Comparison of ENCODE assay signal across 8 cellular contexts in the genomic region with DNA sequence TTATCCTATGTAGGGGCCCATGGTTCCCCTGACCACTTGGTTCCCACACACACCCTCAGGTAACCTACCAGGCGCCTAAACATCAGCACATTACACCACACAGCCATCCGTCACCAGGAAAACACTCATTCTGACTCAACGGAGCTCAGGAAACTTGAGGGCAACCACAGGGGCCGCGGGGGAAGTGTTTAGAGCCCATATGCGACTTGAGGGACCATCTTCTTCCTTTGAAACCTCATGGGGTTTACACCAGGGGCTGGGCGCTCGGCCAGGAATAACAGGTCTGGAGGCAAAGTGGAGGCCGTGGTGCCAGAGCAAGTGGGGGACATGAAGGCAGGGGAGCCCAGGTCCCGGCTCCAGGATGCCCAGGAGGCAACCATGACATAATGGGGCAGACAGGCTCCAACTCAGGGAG. TPM values are rescaled to one million over a fixed set of nuclear protein-coding genes. Genes with fewer than 3 reads are reported as not detected.
A peak's percentile ranks its signal among the peaks of the same experiment; 100 is the strongest.
DNase-seq lines count a peak whose midpoint lies in the region; ATAC-seq and TF ChIP-seq lines count a peak whose summit lies in the region.

No MANE protein-coding gene starts in this region.

- H2AFZ ChIP-seq in ACC112 (ENCODE audit: low read length, unreplicated experiment): no peak overlapping the region

- H3K9me3 ChIP-seq in psoas muscle: no peaks in the 10 kb centered on the region
- no peaks in the 10 kb centered on the region for H3K9me3 ChIP-seq in colonic mucosa

- TF ChIP-seq CTCF in psoas muscle (IDR thresholded peaks at IDR 0.05) (no peak), colonic mucosa (IDR thresholded peaks at IDR 0.05) (no peak), GM13977 (IDR thresholded peaks at IDR 0.05; ENCODE audit: extremely low read depth, insufficient read depth, missing control alignments) (no peak)

- H3K4me3 ChIP-seq in ACC112 (ENCODE audit: low read depth, low read length) (peak overlapping the region; percentile 97), psoas muscle (peak overlapping the region; percentile 94), colonic mucosa (no peak overlapping the region)

- no peaks in the 10 kb centered on the region for H3K9me3 Mint-ChIP-seq in central memory CD8-positive, alpha-beta T cell

- peak; percentile 81 for ATAC-seq in central memory CD8-positive, alpha-beta T cell (replicated peaks; ENCODE audit: extremely low read depth, poor library complexity, severe bottlenecking)
- ATAC-seq in psoas muscle: no peak
- no peak for ATAC-seq in GM18517 (IDR thresholded peaks at IDR 0.05; ENCODE audit: unreplicated experiment)

- H3K4me3 Mint-ChIP-seq in central memory CD8-positive, alpha-beta T cell: peak overlapping the region; percentile 81

- H3K9ac ChIP-seq in colonic mucosa (ENCODE audit: low read depth in 2 of 2, low read length in 2 of 2): no peak overlapping the region

- DNase-seq in HS-27A (ENCODE audit: low read depth) (peak; percentile 83), psoas muscle (no peak), colonic mucosa (no peak), GM13977 (ENCODE audit: low spot score) (no peak)
- DNase-seq in activated CD4-positive, CD25-positive, alpha-beta regulatory T cell (lab: John Stamatoyannopoulos, UW): peak; percentile 12 to 49 (median 32)
- peak; percentile 52 to 53 for DNase-seq in central memory CD8-positive, alpha-beta T cell (ENCODE audit: low spot score in 2 of 2)

- H3K27ac Mint-ChIP-seq in central memory CD8-positive, alpha-beta T cell (ENCODE audit: low read depth): peak overlapping the region; percentile 82

- intact Hi-C loops in psoas muscle (cut with DNase I) (loop anchor here in 1 of 2 donors (5.0 kb wide), 1 partner anchor 36 kb away; a partner anchor contains a TSS), colonic mucosa (cut with DNase I) (no loop called here)

- H3K27ac ChIP-seq in ACC112 (ENCODE audit: low read depth, low read length) (peak overlapping the region; percentile 97), psoas muscle (no peak overlapping the region), colonic mucosa (no peak overlapping the region)

- H3K4me1 Mint-ChIP-seq in central memory CD8-positive, alpha-beta T cell: peaks cover 29% of the 10 kb centered on the region

- H3K36me3 ChIP-seq in ACC112 (ENCODE audit: insufficient read depth, low read length): peaks cover 3% of the 10 kb centered on the region; the same call in 1 of the 2 replicates
- H3K36me3 ChIP-seq in psoas muscle (ENCODE audit: insufficient read depth in 1 of 2, low read depth in 1 of 2): no peaks in the 10 kb centered on the region
- no peaks in the 10 kb centered on the region for H3K36me3 ChIP-seq in colonic mucosa

- H3K27me3 ChIP-seq in ACC112 (ENCODE audit: insufficient read depth, low read length) (no peaks in the 10 kb centered on the region), psoas muscle (ENCODE audit: insufficient read depth in 3 of 3, low read length in 2 of 3) (no peaks in the 10 kb centered on the region), colonic mucosa (no peaks in the 10 kb centered on the region)

- H3K4me1 ChIP-seq in ACC112 (ENCODE audit: control insufficient read depth, insufficient read depth, low read length, unreplicated experiment) (peaks cover 52% of the 10 kb centered on the region), psoas muscle (peaks cover 17% of the 10 kb centered on the region), colonic mucosa (peaks cover 16% of the 10 kb centered on the region)

- no peaks in the 10 kb centered on the region for H3K27me3 Mint-ChIP-seq in central memory CD8-positive, alpha-beta T cell

- H3K36me3 Mint-ChIP-seq in central memory CD8-positive, alpha-beta T cell (ENCODE audit: insufficient read depth): peaks cover 8% of the 10 kb centered on the region

- H3K79me2 ChIP-seq in ACC112 (ENCODE audit: control insufficient read depth, insufficient read depth, low read length, unreplicated experiment): peaks cover 57% of the 10 kb centered on the region

- 67 to 77% (median 75%) methylated on average over 10 of the region's 10 CpGs for WGBS in psoas muscle, 3 donors

- in situ Hi-C loops in GM13977 (cut with MboI; ENCODE audit: low pct_unique_long_range_greater_than_20kb, low sequenced_read_pairs, unreplicated experiment): no loop called here

RNA-seq across cellular contexts. Expression of a gene that starts 1.5 kb away (rescaled TPM):
- total RNA-seq in psoas muscle (1 to 10 TPM; 1.9 to 3.6 (median 2.6) TPM), colonic mucosa (1 to 10 TPM; 7.0 to 7.2 TPM)
- 1 to 10 TPM; 2.3 to 5.4 (median 4.2) TPM for polyA plus RNA-seq in psoas muscle

RNA-seq across cellular contexts. Expression of a gene that starts 20.6 kb away (rescaled TPM):
- total RNA-seq in psoas muscle (10 to 100 TPM in 2 of 4 donors, 1 to 10 TPM in 2; 6.8 to 16.9 (median 11.5) TPM), colonic mucosa (100 to 1,000 TPM; 109 to 123 TPM)
- 10 to 100 TPM in 2 of 3 donors, 1 to 10 TPM in 1; 7.4 to 26.6 (median 14.1) TPM for polyA plus RNA-seq in psoas muscle

RNA-seq across cellular contexts. Expression of a gene that starts 34.6 kb away (rescaled TPM):
- total RNA-seq in psoas muscle (10 to 100 TPM; 50.4 to 96.2 (median 83.4) TPM), colonic mucosa (10 to 100 TPM; 46.4 to 79.5 TPM)
- 100 to 1,000 TPM; 106 to 155 (median 149) TPM for polyA plus RNA-seq in psoas muscle

RNA-seq across cellular contexts. Expression of a gene that starts 34.7 kb away (rescaled TPM):
- total RNA-seq in psoas muscle (10 to 100 TPM in 2 of 4 donors, 1 to 10 TPM in 2; 8.7 to 13.9 (median 10.6) TPM), colonic mucosa (10 to 100 TPM in 1 of 2 donors, 1 to 10 TPM in 1; 9.7 to 15.1 TPM)
- 1 to 10 TPM; 4.3 to 9.8 (median 8.3) TPM for polyA plus RNA-seq in psoas muscle

RNA-seq across cellular contexts. Expression of a gene that starts 50.4 kb away (rescaled TPM):
- total RNA-seq in psoas muscle (1 to 10 TPM in 1 of 4 donors, under 1 TPM in 3; 0.18 to 1.1 (median 0.72) TPM), colonic mucosa (1 to 10 TPM in 1 of 2 donors, under 1 TPM in 1; 0.62 to 2.0 TPM)
- polyA plus RNA-seq in psoas muscle: under 1 TPM; 0.29 to 0.72 (median 0.42) TPM

Comparison
In these comparisons a context has a peak if more than half of its experiments do, and no peak if none do; other contexts are left out.
1. DNase-seq: peak in HS-27A (single experiment), activated CD4-positive, CD25-positive, alpha-beta regulatory T cell (4 of 4) and central memory CD8-positive, alpha-beta T cell (2 of 2); none in psoas muscle (0 of 2), colonic mucosa (single experiment) and GM13977 (single experiment).
2. RNA of a gene that starts 20.6 kb away (total RNA-seq): 109 to 123 TPM in colonic mucosa; 6.8 to 16.9 TPM in psoas muscle; every median in the first group is over 4 times any median in the second.